In genomic region chr6:30589754-30590358, GRCh38 we compare ENCODE assay signal across 20 cellular contexts. TPM values are rescaled to one million over a fixed set of nuclear protein-coding genes. Genes with fewer than 3 reads are reported as not detected.
A peak's percentile ranks its signal among the peaks of the same experiment; 100 is the strongest.
DNase-seq lines count a peak whose midpoint lies in the region; TF ChIP-seq lines count a peak whose summit lies in the region.
"Had no signal": no experiment of that assay in that cellular context is flagged by ENCODE, and none has a peak within 500 bp of the region (broad histone marks: within the 10 kb centered on the region; RNA-seq: fewer than 3 reads in every experiment).

No MANE protein-coding gene starts in this region.

- no peak overlapping the region for H3K4me2 ChIP-seq in osteoblast (ENCODE audit: insufficient read depth, low read length)

- H3K27ac ChIP-seq in esophagus (ENCODE audit: low read depth in 2 of 2, low read length in 1 of 2) (peak overlapping the region; percentile 35 to 87), osteoblast (ENCODE audit: low read depth, low read length) (peak overlapping the region; percentile 65), urinary bladder (ENCODE audit: low read depth) (peak overlapping the region; percentile 40)
- H3K27ac ChIP-seq: pancreas had no signal

- H3K79me2 ChIP-seq in osteoblast (ENCODE audit: insufficient read depth, low read length) = peaks cover 16% of the 10 kb centered on the region

- no peak overlapping the region for H3K4me3 Mint-ChIP-seq in activated T-cell treated with anti-CD3 and anti-CD28 coated beads, Interleukin-2, amount 50 U/mL, for 24 hours
- H3K4me3 Mint-ChIP-seq: naive B cell had no signal

- H2AFZ ChIP-seq in osteoblast (ENCODE audit: low read length) = no peak overlapping the region

- H3K4me3 ChIP-seq in esophagus (ENCODE audit: low read depth in 1 of 2, low read length in 2 of 2) (no peak overlapping the region), osteoblast (ENCODE audit: insufficient read depth, low read length) (no peak overlapping the region), urinary bladder (ENCODE audit: low read depth, low read length) (no peak overlapping the region)
- H3K4me3 ChIP-seq: pancreas, SJCRH30 had no signal

- H3K27ac Mint-ChIP-seq in activated T-cell treated with anti-CD3 and anti-CD28 coated beads, Interleukin-2, amount 50 U/mL, for 24 hours = peak overlapping the region; percentile 78

- H3K4me1 Mint-ChIP-seq in activated T-cell treated with anti-CD3 and anti-CD28 coated beads, Interleukin-2, amount 50 U/mL, for 24 hours (ENCODE audit: low read depth) = peaks cover 8% of the 10 kb centered on the region

- H3K4me1 ChIP-seq in esophagus (ENCODE audit: control insufficient read depth in 2 of 2, insufficient read depth in 2 of 2, low read length in 1 of 2) (peaks cover 0 to 10% of the 10 kb centered on the region in 2 donors), osteoblast (ENCODE audit: insufficient read depth, low read length) (peaks cover 13% of the 10 kb centered on the region), urinary bladder (ENCODE audit: insufficient read depth) (no peaks in the 10 kb centered on the region)
- H3K4me1 ChIP-seq: BE2C, pancreas, SJCRH30 had no signal

- no peaks in the 10 kb centered on the region for H3K9me3 Mint-ChIP-seq in activated T-cell treated with anti-CD3 and anti-CD28 coated beads, Interleukin-2, amount 50 U/mL, for 24 hours
- H3K9me3 Mint-ChIP-seq: naive B cell had no signal

- no peak for DNase-seq in activated T-cell treated with anti-CD3 and anti-CD28 coated beads, Interleukin-2, amount 50 U/mL, for 24 hours
- DNase-seq in activated T-cell treated with anti-CD3 and anti-CD28 coated beads for 4 hours (no peak), osteoblast (ENCODE audit: insufficient read length, low spot score, missing footprints) (no peak), HuH-7 (ENCODE audit: low spot score) (no peak), nucleus accumbens (lab: John Stamatoyannopoulos, UW) (no peak), amniotic stem cell (lab: John Stamatoyannopoulos, UW) (no peak)
- DNase-seq: 8988T; activated CD4-positive, alpha-beta T cell treated with anti-CD3 and anti-CD28 coated beads, Interleukin-2, amount 50 U/mL, for 4 hours; BE2C; central memory CD4-positive, alpha-beta T cell; mammary epithelial cell; naive B cell; NCI-H1694 treated with DMSO at 0.1 percent for 48 hours; NCI-H774; SJCRH30; stimulated activated CD4-positive, alpha-beta T cell treated with anti-CD3 and anti-CD28 coated beads, Interleukin-2, amount 100 ng/mL, for 24 hours; stimulated activated naive CD4-positive, alpha-beta T cell treated with Interleukin-2 at 50 U/mL for 16 hours had no signal

- H3K27me3 ChIP-seq in esophagus (ENCODE audit: control insufficient read depth in 1 of 2, insufficient read depth in 2 of 2, low read length in 2 of 2) (no peaks in the 10 kb centered on the region), osteoblast (ENCODE audit: insufficient read depth, low read length) (no peaks in the 10 kb centered on the region)
- H3K27me3 ChIP-seq: BE2C, pancreas, SJCRH30 had no signal

- H3K36me3 ChIP-seq in esophagus (ENCODE audit: control insufficient read depth in 2 of 2, insufficient read depth in 2 of 2, low read length in 1 of 2) (peaks cover 22 to 38% of the 10 kb centered on the region in 2 donors), osteoblast (ENCODE audit: insufficient read depth, low read length) (peaks cover 88% of the 10 kb centered on the region), urinary bladder (ENCODE audit: insufficient read depth) (peaks cover 3% of the 10 kb centered on the region)

- H4K20me1 ChIP-seq in osteoblast (ENCODE audit: insufficient read depth, low read length) = peaks cover 13% of the 10 kb centered on the region

- peaks cover 99% of the 10 kb centered on the region for H3K36me3 Mint-ChIP-seq in activated T-cell treated with anti-CD3 and anti-CD28 coated beads, Interleukin-2, amount 50 U/mL, for 24 hours (ENCODE audit: low read depth)

- H3K9me3 ChIP-seq in esophagus (ENCODE audit: control insufficient read depth in 2 of 2, insufficient read depth in 1 of 2, low read depth in 1 of 2, low read length in 1 of 2) = no peaks in the 10 kb centered on the region
- H3K9me3 ChIP-seq in osteoblast (ENCODE audit: low read depth, low read length) = no peaks in the 10 kb centered on the region
- H3K9me3 ChIP-seq: BE2C, pancreas, SJCRH30 had no signal

- 90 to 91% methylated on average over 15 of the region's 15 CpGs for WGBS in esophagus, 2 donors
- 90% methylated on average over 15 of the region's 15 CpGs for WGBS in urinary bladder

- H3K27me3 Mint-ChIP-seq in activated T-cell treated with anti-CD3 and anti-CD28 coated beads, Interleukin-2, amount 50 U/mL, for 24 hours = no peaks in the 10 kb centered on the region
- H3K27me3 Mint-ChIP-seq: naive B cell had no signal

- no peak for TF ChIP-seq CTCF in osteoblast (IDR thresholded peaks at IDR 0.05; ENCODE audit: extremely low read depth, low read depth, low read length)

RNA-seq across cellular contexts. Expression of gene ABCF1, which starts 18.6 kb away (rescaled TPM):
- polyA plus RNA-seq in esophagus = 10 to 100 TPM; 17.7 to 23.8 TPM
- total RNA-seq in osteoblast = 37.3 and 37.4 TPM in 2 replicates
- total RNA-seq in urinary bladder = 16.0 TPM
- polyA plus RNA-seq in urinary bladder = 42.8 TPM

RNA-seq across cellular contexts. Expression of gene PPP1R10, which starts 27.2 kb away (rescaled TPM):
- polyA plus RNA-seq in esophagus = 10 to 100 TPM; 13.5 to 23.5 TPM
- 29.0 and 37.4 TPM in 2 replicates for total RNA-seq in osteoblast
- 18.2 TPM for total RNA-seq in urinary bladder
- polyA plus RNA-seq in urinary bladder = 25.6 TPM

RNA-seq across cellular contexts. Expression of gene MRPS18B, which starts 27.8 kb away (rescaled TPM):
- polyA plus RNA-seq in esophagus (10 to 100 TPM; 20.1 to 50.7 TPM), urinary bladder (58.6 TPM)
- total RNA-seq in osteoblast (67.3 and 83.4 TPM in 2 replicates), urinary bladder (64.7 TPM)

RNA-seq across cellular contexts. Expression of gene PRR3, which starts 32.8 kb away (rescaled TPM):
- polyA plus RNA-seq in esophagus (1 to 10 TPM; 3.7 to 4.8 TPM), urinary bladder (11.0 TPM)
- total RNA-seq in osteoblast (6.8 and 7.2 TPM in 2 replicates), urinary bladder (8.5 TPM)

RNA-seq across cellular contexts. Expression of gene GNL1, which starts 33.6 kb away (rescaled TPM):
- polyA plus RNA-seq in esophagus (10 to 100 TPM; 27.9 to 29.0 TPM), urinary bladder (63.7 TPM)
- total RNA-seq in osteoblast (56.5 and 64.8 TPM in 2 replicates), urinary bladder (30.9 TPM)
